1 cellular context compared by ENCODE assay signal in the genomic region with DNA sequence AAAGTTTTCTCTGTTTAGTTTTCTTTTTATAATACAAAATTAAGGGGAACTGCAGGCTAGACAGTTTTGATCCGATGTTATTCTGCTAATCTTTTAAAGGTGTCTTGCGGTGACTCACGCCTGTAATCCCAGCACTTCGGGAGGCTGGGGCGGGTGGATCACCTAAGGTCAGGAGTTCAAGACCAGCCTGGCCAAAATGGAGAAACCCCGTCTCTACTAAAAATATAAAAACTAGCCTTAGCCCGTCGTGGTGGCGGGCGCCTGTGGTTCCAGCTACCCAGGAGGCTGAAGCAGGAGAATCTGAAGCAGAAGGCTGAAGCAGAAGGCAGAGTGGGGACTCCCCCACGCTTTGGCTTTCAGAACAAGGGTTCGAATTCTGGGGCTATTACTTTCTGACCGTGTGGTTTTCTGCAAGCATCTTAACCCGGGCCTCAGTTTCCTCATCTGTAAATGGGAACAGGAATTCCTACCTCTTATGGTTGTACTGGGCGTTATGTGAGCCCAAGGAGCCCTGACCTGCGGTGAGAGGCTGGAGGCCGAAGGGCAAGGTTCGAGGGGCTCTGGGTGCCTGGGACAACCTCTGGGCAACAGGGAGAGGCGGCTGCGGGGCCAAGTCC.
TF ChIP-seq lines count a peak whose summit lies in the region.

No MANE protein-coding gene starts in this region.

TF ChIP-seq in K562, 482 proteins besides CTCF, POLR2A, EP300 and RAD21 (continued from another document and continues in another):
- TF ChIP-seq, protein P1, sequence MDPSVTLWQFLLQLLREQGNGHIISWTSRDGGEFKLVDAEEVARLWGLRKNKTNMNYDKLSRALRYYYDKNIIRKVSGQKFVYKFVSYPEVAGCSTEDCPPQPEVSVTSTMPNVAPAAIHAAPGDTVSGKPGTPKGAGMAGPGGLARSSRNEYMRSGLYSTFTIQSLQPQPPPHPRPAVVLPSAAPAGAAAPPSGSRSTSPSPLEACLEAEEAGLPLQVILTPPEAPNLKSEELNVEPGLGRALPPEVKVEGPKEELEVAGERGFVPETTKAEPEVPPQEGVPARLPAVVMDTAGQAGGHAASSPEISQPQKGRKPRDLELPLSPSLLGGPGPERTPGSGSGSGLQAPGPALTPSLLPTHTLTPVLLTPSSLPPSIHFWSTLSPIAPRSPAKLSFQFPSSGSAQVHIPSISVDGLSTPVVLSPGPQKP (CRISPR knock-in tag; IDR thresholded peaks at IDR 0.05) = no peak
- TF ChIP-seq POLR2G (IDR thresholded peaks at IDR 0.05; ENCODE audit: low read depth, low read length) (no peak), ZNF232 (CRISPR knock-in tag; IDR thresholded peaks at IDR 0.05) (no peak), BCOR (IDR thresholded peaks at IDR 0.05) (peak; percentile 68), LARP7 (IDR thresholded peaks at IDR 0.05) (no peak), HNRNPLL (IDR thresholded peaks at IDR 0.05; ENCODE audit: low read depth, low read length, poor library complexity, severe bottlenecking) (no peak), TAF7 (tag; IDR thresholded peaks at IDR 0.05) (no peak), ZNF311 (CRISPR knock-in tag; IDR thresholded peaks at IDR 0.05) (no peak), XRCC4 (IDR thresholded peaks at IDR 0.05; ENCODE audit: extremely low read depth, insufficient read depth, insufficient read length) (no peak), TCF7 (IDR thresholded peaks at IDR 0.05; ENCODE audit: borderline replicate concordance) (no peak), ZSCAN32 (CRISPR knock-in tag; IDR thresholded peaks at IDR 0.05) (no peak), ZNF584 (CRISPR knock-in tag; IDR thresholded peaks at IDR 0.05; ENCODE audit: low read depth) (no peak), CREB1 (IDR thresholded peaks at IDR 0.05) (no peak), CREB1 (CRISPR knock-in tag; IDR thresholded peaks at IDR 0.05) (no peak), PHF21A (IDR thresholded peaks at IDR 0.05; ENCODE audit: borderline replicate concordance, low read depth) (no peak), ADNP (tag; IDR thresholded peaks at IDR 0.05) (peak; percentile 89), MAZ (CRISPR knock-in tag; conservative IDR thresholded peaks at IDR 0.05 in 1 of 2, IDR thresholded peaks at IDR 0.05 in 1 of 2) (peak in 1 of 2 experiments; percentile 4; a peak in 1 of 4 replicates), ZFP1 (CRISPR knock-in tag; IDR thresholded peaks at IDR 0.05) (no peak), TAF15 (IDR thresholded peaks at IDR 0.05; ENCODE audit: low read depth, low read length) (no peak), MCM7 (IDR thresholded peaks at IDR 0.05) (no peak)
- TF ChIP-seq, protein P2, sequence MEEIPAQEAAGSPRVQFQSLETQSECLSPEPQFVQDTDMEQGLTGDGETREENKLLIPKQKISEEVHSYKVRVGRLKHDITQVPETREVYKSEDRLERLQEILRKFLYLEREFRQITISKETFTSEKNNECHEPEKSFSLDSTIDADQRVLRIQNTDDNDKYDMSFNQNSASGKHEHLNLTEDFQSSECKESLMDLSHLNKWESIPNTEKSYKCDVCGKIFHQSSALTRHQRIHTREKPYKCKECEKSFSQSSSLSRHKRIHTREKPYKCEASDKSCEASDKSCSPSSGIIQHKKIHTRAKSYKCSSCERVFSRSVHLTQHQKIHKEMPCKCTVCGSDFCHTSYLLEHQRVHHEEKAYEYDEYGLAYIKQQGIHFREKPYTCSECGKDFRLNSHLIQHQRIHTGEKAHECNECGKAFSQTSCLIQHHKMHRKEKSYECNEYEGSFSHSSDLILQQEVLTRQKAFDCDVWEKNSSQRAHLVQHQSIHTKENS (CRISPR knock-in tag; IDR thresholded peaks at IDR 0.05) = no peak
- TF ChIP-seq, protein P3, sequence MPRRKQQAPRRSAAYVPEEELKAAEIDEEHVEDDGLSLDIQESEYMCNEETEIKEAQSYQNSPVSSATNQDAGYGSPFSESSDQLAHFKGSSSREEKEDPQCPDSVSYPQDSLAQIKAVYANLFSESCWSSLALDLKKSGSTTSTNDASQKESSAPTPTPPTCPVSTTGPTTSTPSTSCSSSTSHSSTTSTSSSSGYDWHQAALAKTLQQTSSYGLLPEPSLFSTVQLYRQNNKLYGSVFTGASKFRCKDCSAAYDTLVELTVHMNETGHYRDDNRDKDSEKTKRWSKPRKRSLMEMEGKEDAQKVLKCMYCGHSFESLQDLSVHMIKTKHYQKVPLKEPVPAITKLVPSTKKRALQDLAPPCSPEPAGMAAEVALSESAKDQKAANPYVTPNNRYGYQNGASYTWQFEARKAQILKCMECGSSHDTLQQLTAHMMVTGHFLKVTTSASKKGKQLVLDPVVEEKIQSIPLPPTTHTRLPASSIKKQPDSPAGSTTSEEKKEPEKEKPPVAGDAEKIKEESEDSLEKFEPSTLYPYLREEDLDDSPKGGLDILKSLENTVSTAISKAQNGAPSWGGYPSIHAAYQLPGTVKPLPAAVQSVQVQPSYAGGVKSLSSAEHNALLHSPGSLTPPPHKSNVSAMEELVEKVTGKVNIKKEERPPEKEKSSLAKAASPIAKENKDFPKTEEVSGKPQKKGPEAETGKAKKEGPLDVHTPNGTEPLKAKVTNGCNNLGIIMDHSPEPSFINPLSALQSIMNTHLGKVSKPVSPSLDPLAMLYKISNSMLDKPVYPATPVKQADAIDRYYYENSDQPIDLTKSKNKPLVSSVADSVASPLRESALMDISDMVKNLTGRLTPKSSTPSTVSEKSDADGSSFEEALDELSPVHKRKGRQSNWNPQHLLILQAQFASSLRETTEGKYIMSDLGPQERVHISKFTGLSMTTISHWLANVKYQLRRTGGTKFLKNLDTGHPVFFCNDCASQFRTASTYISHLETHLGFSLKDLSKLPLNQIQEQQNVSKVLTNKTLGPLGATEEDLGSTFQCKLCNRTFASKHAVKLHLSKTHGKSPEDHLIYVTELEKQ (CRISPR knock-in tag; IDR thresholded peaks at IDR 0.05) = no peak
- TF ChIP-seq, protein P4, sequence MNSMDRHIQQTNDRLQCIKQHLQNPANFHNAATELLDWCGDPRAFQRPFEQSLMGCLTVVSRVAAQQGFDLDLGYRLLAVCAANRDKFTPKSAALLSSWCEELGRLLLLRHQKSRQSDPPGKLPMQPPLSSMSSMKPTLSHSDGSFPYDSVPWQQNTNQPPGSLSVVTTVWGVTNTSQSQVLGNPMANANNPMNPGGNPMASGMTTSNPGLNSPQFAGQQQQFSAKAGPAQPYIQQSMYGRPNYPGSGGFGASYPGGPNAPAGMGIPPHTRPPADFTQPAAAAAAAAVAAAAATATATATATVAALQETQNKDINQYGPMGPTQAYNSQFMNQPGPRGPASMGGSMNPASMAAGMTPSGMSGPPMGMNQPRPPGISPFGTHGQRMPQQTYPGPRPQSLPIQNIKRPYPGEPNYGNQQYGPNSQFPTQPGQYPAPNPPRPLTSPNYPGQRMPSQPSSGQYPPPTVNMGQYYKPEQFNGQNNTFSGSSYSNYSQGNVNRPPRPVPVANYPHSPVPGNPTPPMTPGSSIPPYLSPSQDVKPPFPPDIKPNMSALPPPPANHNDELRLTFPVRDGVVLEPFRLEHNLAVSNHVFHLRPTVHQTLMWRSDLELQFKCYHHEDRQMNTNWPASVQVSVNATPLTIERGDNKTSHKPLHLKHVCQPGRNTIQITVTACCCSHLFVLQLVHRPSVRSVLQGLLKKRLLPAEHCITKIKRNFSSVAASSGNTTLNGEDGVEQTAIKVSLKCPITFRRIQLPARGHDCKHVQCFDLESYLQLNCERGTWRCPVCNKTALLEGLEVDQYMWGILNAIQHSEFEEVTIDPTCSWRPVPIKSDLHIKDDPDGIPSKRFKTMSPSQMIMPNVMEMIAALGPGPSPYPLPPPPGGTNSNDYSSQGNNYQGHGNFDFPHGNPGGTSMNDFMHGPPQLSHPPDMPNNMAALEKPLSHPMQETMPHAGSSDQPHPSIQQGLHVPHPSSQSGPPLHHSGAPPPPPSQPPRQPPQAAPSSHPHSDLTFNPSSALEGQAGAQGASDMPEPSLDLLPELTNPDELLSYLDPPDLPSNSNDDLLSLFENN (IDR thresholded peaks at IDR 0.05; ENCODE audit: low read depth in 2 of 2, low read length in 2 of 2) = no peak
- TF ChIP-seq, protein P5, sequence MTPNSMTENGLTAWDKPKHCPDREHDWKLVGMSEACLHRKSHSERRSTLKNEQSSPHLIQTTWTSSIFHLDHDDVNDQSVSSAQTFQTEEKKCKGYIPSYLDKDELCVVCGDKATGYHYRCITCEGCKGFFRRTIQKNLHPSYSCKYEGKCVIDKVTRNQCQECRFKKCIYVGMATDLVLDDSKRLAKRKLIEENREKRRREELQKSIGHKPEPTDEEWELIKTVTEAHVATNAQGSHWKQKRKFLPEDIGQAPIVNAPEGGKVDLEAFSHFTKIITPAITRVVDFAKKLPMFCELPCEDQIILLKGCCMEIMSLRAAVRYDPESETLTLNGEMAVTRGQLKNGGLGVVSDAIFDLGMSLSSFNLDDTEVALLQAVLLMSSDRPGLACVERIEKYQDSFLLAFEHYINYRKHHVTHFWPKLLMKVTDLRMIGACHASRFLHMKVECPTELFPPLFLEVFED (CRISPR knock-in tag; conservative IDR thresholded peaks at IDR 0.05) = no peak
- TF ChIP-seq, protein P6, sequence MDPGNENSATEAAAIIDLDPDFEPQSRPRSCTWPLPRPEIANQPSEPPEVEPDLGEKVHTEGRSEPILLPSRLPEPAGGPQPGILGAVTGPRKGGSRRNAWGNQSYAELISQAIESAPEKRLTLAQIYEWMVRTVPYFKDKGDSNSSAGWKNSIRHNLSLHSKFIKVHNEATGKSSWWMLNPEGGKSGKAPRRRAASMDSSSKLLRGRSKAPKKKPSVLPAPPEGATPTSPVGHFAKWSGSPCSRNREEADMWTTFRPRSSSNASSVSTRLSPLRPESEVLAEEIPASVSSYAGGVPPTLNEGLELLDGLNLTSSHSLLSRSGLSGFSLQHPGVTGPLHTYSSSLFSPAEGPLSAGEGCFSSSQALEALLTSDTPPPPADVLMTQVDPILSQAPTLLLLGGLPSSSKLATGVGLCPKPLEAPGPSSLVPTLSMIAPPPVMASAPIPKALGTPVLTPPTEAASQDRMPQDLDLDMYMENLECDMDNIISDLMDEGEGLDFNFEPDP (CRISPR knock-in tag; IDR thresholded peaks at IDR 0.05) = 0 out of 2 replicates have a peak, but pooled peaks have one; percentile 27
- TF ChIP-seq, protein P7, sequence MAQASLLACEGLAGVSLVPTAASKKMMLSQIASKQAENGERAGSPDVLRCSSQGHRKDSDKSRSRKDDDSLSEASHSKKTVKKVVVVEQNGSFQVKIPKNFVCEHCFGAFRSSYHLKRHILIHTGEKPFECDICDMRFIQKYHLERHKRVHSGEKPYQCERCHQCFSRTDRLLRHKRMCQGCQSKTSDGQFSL (CRISPR knock-in tag; IDR thresholded peaks at IDR 0.05) = peak; percentile 31; the same call in 1 of the 2 replicates
- TF ChIP-seq, protein P7 (tag; IDR thresholded peaks at IDR 0.05) = no peak
- TF ChIP-seq, protein P8, sequence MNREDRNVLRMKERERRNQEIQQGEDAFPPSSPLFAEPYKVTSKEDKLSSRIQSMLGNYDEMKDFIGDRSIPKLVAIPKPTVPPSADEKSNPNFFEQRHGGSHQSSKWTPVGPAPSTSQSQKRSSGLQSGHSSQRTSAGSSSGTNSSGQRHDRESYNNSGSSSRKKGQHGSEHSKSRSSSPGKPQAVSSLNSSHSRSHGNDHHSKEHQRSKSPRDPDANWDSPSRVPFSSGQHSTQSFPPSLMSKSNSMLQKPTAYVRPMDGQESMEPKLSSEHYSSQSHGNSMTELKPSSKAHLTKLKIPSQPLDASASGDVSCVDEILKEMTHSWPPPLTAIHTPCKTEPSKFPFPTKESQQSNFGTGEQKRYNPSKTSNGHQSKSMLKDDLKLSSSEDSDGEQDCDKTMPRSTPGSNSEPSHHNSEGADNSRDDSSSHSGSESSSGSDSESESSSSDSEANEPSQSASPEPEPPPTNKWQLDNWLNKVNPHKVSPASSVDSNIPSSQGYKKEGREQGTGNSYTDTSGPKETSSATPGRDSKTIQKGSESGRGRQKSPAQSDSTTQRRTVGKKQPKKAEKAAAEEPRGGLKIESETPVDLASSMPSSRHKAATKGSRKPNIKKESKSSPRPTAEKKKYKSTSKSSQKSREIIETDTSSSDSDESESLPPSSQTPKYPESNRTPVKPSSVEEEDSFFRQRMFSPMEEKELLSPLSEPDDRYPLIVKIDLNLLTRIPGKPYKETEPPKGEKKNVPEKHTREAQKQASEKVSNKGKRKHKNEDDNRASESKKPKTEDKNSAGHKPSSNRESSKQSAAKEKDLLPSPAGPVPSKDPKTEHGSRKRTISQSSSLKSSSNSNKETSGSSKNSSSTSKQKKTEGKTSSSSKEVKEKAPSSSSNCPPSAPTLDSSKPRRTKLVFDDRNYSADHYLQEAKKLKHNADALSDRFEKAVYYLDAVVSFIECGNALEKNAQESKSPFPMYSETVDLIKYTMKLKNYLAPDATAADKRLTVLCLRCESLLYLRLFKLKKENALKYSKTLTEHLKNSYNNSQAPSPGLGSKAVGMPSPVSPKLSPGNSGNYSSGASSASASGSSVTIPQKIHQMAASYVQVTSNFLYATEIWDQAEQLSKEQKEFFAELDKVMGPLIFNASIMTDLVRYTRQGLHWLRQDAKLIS (CRISPR knock-in tag; IDR thresholded peaks at IDR 0.05) = 0 out of 2 replicates have a peak, but pooled peaks have one; percentile 15
- TF ChIP-seq, protein P9, sequence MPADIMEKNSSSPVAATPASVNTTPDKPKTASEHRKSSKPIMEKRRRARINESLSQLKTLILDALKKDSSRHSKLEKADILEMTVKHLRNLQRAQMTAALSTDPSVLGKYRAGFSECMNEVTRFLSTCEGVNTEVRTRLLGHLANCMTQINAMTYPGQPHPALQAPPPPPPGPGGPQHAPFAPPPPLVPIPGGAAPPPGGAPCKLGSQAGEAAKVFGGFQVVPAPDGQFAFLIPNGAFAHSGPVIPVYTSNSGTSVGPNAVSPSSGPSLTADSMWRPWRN (IDR thresholded peaks at IDR 0.05; ENCODE audit: low read depth) = no peak
- TF ChIP-seq, protein P10, sequence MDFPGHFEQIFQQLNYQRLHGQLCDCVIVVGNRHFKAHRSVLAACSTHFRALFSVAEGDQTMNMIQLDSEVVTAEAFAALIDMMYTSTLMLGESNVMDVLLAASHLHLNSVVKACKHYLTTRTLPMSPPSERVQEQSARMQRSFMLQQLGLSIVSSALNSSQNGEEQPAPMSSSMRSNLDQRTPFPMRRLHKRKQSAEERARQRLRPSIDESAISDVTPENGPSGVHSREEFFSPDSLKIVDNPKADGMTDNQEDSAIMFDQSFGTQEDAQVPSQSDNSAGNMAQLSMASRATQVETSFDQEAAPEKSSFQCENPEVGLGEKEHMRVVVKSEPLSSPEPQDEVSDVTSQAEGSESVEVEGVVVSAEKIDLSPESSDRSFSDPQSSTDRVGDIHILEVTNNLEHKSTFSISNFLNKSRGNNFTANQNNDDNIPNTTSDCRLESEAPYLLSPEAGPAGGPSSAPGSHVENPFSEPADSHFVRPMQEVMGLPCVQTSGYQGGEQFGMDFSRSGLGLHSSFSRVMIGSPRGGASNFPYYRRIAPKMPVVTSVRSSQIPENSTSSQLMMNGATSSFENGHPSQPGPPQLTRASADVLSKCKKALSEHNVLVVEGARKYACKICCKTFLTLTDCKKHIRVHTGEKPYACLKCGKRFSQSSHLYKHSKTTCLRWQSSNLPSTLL (IDR thresholded peaks at IDR 0.05) = no peak
- TF ChIP-seq, protein P11, sequence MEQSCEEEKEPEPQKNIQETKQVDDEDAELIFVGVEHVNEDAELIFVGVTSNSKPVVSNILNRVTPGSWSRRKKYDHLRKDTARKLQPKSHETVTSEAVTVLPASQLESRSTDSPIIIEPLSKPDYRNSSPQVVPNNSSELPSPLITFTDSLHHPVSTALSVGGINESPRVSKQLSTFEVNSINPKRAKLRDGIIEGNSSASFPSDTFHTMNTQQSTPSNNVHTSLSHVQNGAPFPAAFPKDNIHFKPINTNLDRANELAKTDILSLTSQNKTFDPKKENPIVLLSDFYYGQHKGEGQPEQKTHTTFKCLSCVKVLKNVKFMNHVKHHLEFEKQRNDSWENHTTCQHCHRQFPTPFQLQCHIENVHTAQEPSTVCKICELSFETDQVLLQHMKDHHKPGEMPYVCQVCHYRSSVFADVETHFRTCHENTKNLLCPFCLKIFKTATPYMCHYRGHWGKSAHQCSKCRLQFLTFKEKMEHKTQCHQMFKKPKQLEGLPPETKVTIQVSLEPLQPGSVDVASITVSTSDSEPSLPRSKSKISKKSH (CRISPR knock-in tag; IDR thresholded peaks at IDR 0.05) = no peak
